15 cellular contexts compared by ENCODE assay signal in the genomic region with DNA sequence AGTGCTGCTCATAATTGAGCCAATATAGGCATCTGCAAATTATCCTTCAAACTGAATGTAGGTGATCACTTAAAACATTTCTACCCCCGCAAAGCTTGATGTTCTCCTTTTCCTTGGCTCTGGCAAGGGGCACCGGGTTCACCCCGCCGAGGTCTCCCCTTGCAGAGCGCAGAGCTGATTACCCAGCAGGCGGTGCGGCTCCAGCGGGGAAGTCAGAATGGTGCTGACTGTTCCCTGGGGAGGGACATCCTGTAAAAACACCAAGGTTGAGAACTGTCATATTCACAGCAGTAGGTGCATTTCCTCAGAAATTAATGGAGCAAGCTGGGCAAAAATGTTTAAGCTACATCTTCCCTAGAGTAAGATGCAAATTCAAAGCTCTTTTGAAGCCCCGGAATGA.
DNase-seq lines count a peak whose midpoint lies in the region; TF ChIP-seq lines count a peak whose summit lies in the region.
"Had no signal": no experiment of that assay in that cellular context is flagged by ENCODE, and none has a peak within 500 bp of the region (broad histone marks: within the 10 kb centered on the region; RNA-seq: fewer than 3 reads in every experiment).

No MANE protein-coding gene starts in this region.

- H3K9me3 ChIP-seq in HUES48 (ENCODE audit: control insufficient read depth, insufficient read depth, low read length), result no peaks in the 10 kb centered on the region
- no peaks in the 10 kb centered on the region for H3K9me3 ChIP-seq in adrenal gland (replicated peaks in 1 of 3)
- H3K9me3 ChIP-seq in iPS-18a (ENCODE audit: control insufficient read depth, low read depth, low read length), result no peaks in the 10 kb centered on the region
- H3K9me3 ChIP-seq: thoracic aorta had no signal

- H3K4me3 ChIP-seq in HUES48 (ENCODE audit: low read depth, low read length), result no peak overlapping the region
- peak overlapping the region in 2 of 4 donors; percentile 9 to 12 for H3K4me3 ChIP-seq in adrenal gland
- H3K4me3 ChIP-seq in iPS-18a (ENCODE audit: low read length), result peak overlapping the region; percentile 21
- H3K4me3 ChIP-seq in retinal pigment epithelial cell (ENCODE audit: low read length), result peak overlapping the region; percentile 21
- H3K4me3 ChIP-seq: thoracic aorta had no signal

- TF ChIP-seq POLR2A in adrenal gland (IDR thresholded peaks at IDR 0.05), result no peak

- no peak for TF ChIP-seq CTCF in adrenal gland (IDR thresholded peaks at IDR 0.05)
- no peak for TF ChIP-seq CTCF in retinal pigment epithelial cell (conservative IDR thresholded peaks at IDR 0.05; ENCODE audit: low read depth, low read length)

- H3K9ac ChIP-seq in HUES48 (ENCODE audit: low read depth, low read length), result no peak overlapping the region
- H3K9ac ChIP-seq in iPS-18a (ENCODE audit: low read length), result no peak overlapping the region

- peaks cover 48% of the 10 kb centered on the region for H3K4me1 ChIP-seq in HUES48 (ENCODE audit: control insufficient read depth, insufficient read depth, low read length)
- H3K4me1 ChIP-seq in adrenal gland (replicated peaks in 1 of 2), result no peaks in the 10 kb centered on the region
- peaks cover 45% of the 10 kb centered on the region for H3K4me1 ChIP-seq in iPS-18a (ENCODE audit: control insufficient read depth, low read depth, low read length)

- H3K27ac ChIP-seq in HUES48 (ENCODE audit: low read depth, low read length) (peak overlapping the region; percentile 12), adrenal gland (no peak overlapping the region), iPS-18a (ENCODE audit: low read length) (no peak overlapping the region)
- H3K27ac ChIP-seq: thoracic aorta had no signal

- H3K36me3 ChIP-seq in HUES48 (ENCODE audit: control insufficient read depth, insufficient read depth, low read length), result no peaks in the 10 kb centered on the region
- no peaks in the 10 kb centered on the region for H3K36me3 ChIP-seq in adrenal gland (replicated peaks in 1 of 2)
- no peaks in the 10 kb centered on the region for H3K36me3 ChIP-seq in iPS-18a (ENCODE audit: control insufficient read depth, low read depth, low read length)
- H3K36me3 ChIP-seq: thoracic aorta had no signal

- peak in 5 of 7 donors; percentile 19 to 55 (median 23) for DNase-seq in adrenal gland
- no peak for DNase-seq in retinal pigment epithelial cell (ENCODE audit: low read depth)
- DNase-seq in NCI-H2107 treated with DMSO at 0.1 percent for 48 hours (lab: John Stamatoyannopoulos, UW; ENCODE audit: unreplicated experiment), result no peak
- DNase-seq in stimulated activated CD4-positive, alpha-beta T cell treated with anti-CD3 and anti-CD28 coated beads, Interleukin-15, amount 100 ng/mL, for 24 hours, result no peak
- no peak for DNase-seq in NCI-H2171 (lab: John Stamatoyannopoulos, UW)
- DNase-seq: activated CD8-positive, alpha-beta T cell treated with anti-CD3 and anti-CD28 coated beads, Interleukin-2, amount 10 ng/mL, durations not matched to agents 7 days and 5 days; amniotic stem cell; NCI-H2081 treated with DMSO at 0.1 percent for 48 hours; NCI-H82; stimulated activated CD4-positive, alpha-beta T cell treated with anti-CD3 and anti-CD28 coated beads, Interleukin-4, amount 100 ng/mL, for 1 hour; stimulated activated CD8-positive, alpha-beta memory T cell treated with anti-CD3 and anti-CD28 coated beads, Interleukin-4, amount 100 ng/mL, for 48 hours; SW 1271 had no signal

- intact Hi-C loops in adrenal gland (cut with DNase I), result no loop called here

- 29 to 47% (median 33%) methylated on average over 9 of the region's 9 CpGs for WGBS in adrenal gland, 4 donors

- H3K27me3 ChIP-seq in HUES48 (ENCODE audit: control insufficient read depth, insufficient read depth, low read length) (no peaks in the 10 kb centered on the region), adrenal gland (no peaks in the 10 kb centered on the region), iPS-18a (ENCODE audit: control insufficient read depth, insufficient read depth, low read length) (no peaks in the 10 kb centered on the region)

Comparison
In these comparisons a context has a peak if more than half of its experiments do, and no peak if none do; other contexts are left out.
1. DNase-seq: peak in adrenal gland (5 of 7); none in retinal pigment epithelial cell (single experiment), NCI-H2107 treated with DMSO at 0.1 percent for 48 hours (single experiment), stimulated activated CD4-positive, alpha-beta T cell treated with anti-CD3 and anti-CD28 coated beads, Interleukin-15, amount 100 ng/mL, for 24 hours (single experiment) and NCI-H2171 (single experiment).